In genomic region chr16:11712122-11712521, GRCh38 we compare ENCODE assay signal across 19 cellular contexts. TPM values are rescaled to one million over a fixed set of nuclear protein-coding genes. Genes with fewer than 3 reads are reported as not detected.
DNase-seq lines count a peak whose midpoint lies in the region; ATAC-seq and TF ChIP-seq lines count a peak whose summit lies in the region.
"Had no signal": no experiment of that assay in that cellular context is flagged by ENCODE, and none has a peak within 500 bp of the region (broad histone marks: within the 10 kb centered on the region; RNA-seq: fewer than 3 reads in every experiment).

No MANE protein-coding gene starts in this region.

- H3K27ac ChIP-seq in cardiac muscle cell (peak overlapping the region; percentile 27), heart left ventricle (peak overlapping the region in 1 of 12 donors; percentile 45), OCI-LY7 (ENCODE audit: low read depth, low read length, poor library complexity, severe bottlenecking) (peak overlapping the region; percentile 5), endodermal cell (ENCODE audit: low read depth, low read length) (no peak overlapping the region), Peyer's patch (no peak overlapping the region)

- 95 to 98% (median 96%) methylated on average over 3 of the region's 3 CpGs for WGBS in heart left ventricle, 4 donors
- 90 to 92% methylated on average over 2 to 3 of the region's 3 CpGs for WGBS in endodermal cell (ENCODE audit: insufficient coverage in 1 of 2, insufficient read length in 1 of 2), 2 experiments

- TF ChIP-seq CTCF in cardiac muscle cell (IDR thresholded peaks at IDR 0.05; ENCODE audit: low read depth, low read length) (no peak), heart left ventricle (IDR thresholded peaks at IDR 0.05) (no peak), OCI-LY7 (conservative IDR thresholded peaks at IDR 0.05; ENCODE audit: low read length) (no peak), endodermal cell (conservative IDR thresholded peaks at IDR 0.05) (no peak), Peyer's patch (IDR thresholded peaks at IDR 0.05) (no peak)

- no peaks in the 10 kb centered on the region for H3K27me3 Mint-ChIP-seq in endodermal cell (ENCODE audit: insufficient read depth)

- peaks cover 54% of the 10 kb centered on the region for H3K36me3 Mint-ChIP-seq in endodermal cell (ENCODE audit: low read depth)

- no peak overlapping the region for H3K4me2 ChIP-seq in OCI-LY7 (ENCODE audit: low read length)

- H3K4me1 Mint-ChIP-seq in endodermal cell: peaks cover 6% of the 10 kb centered on the region

- H3K36me3 ChIP-seq in cardiac muscle cell (peaks cover 6% of the 10 kb centered on the region), heart left ventricle (peaks cover 0 to 75% (median 63%) of the 10 kb centered on the region in 9 donors), OCI-LY7 (ENCODE audit: insufficient read depth, low read length) (peaks cover 72% of the 10 kb centered on the region), endodermal cell (ENCODE audit: control insufficient read depth, insufficient read depth, low read length) (peaks cover 65% of the 10 kb centered on the region), Peyer's patch (peaks cover 0 to 45% (median 0%) of the 10 kb centered on the region in 3 donors)

- intact Hi-C loops in heart left ventricle (cut with DNase I) (loop anchor here in 9 of 10 donors (2.0 to 10.0 kb wide), 10 partner anchors 35 to 747 kb away; partner anchors contain the start of gene SNN (in 1 of the 9)), OCI-LY7 (cut with micrococcal nuclease; ENCODE audit: unreplicated experiment) (no loop called here)

- H3K9me3 Mint-ChIP-seq in endodermal cell: no peaks in the 10 kb centered on the region
- H3K9me3 Mint-ChIP-seq: CD14-positive monocyte had no signal

- TF ChIP-seq POLR2A in heart left ventricle (IDR thresholded peaks at IDR 0.05) (no peak), Peyer's patch (IDR thresholded peaks at IDR 0.05) (no peak)

- H3K4me1 ChIP-seq in cardiac muscle cell (ENCODE audit: low read depth) (peaks cover 9% of the 10 kb centered on the region), heart left ventricle (peaks cover 0 to 22% (median 4%) of the 10 kb centered on the region in 12 donors), OCI-LY7 (ENCODE audit: insufficient read depth, low read length, poor library complexity, severe bottlenecking) (peaks cover 55% of the 10 kb centered on the region), endodermal cell (ENCODE audit: control insufficient read depth, insufficient read depth, low read length) (no peaks in the 10 kb centered on the region), Peyer's patch (peaks cover 0 to 6% (median 0%) of the 10 kb centered on the region in 4 donors)

- no peak overlapping the region for H3K9ac ChIP-seq in endodermal cell (ENCODE audit: extremely low read depth, low read length, poor library complexity, severe bottlenecking)

- H3K4me3 Mint-ChIP-seq in endodermal cell: no peak overlapping the region
- H3K4me3 Mint-ChIP-seq: CD14-positive monocyte had no signal

- H3K27me3 ChIP-seq in cardiac muscle cell (no peaks in the 10 kb centered on the region), heart left ventricle (no peaks in the 10 kb centered on the region), endodermal cell (ENCODE audit: control insufficient read depth, insufficient read depth, low read length, poor library complexity, severe bottlenecking) (no peaks in the 10 kb centered on the region), Peyer's patch (no peaks in the 10 kb centered on the region)

- DNase-seq in cardiac muscle cell (ENCODE audit: low read depth in 1 of 2, low spot score in 1 of 2): no peak
- DNase-seq in heart left ventricle: no peak
- no peak for DNase-seq in OCI-LY7 (ENCODE audit: low spot score)
- no peak for DNase-seq in endodermal cell
- no peak for DNase-seq in retina
- DNase-seq in NCI-H748 treated with DMSO at 0.1 percent for 48 hours (lab: John Stamatoyannopoulos, UW): no peak
- no peak for DNase-seq in Peyer's patch
- DNase-seq: GOT3, Kasumi-1, NCI-H1417, NCI-H1694 treated with DMSO at 0.1 percent for 48 hours, NCI-H2081 treated with DMSO at 0.1 percent for 48 hours, NCI-H2171 treated with DMSO at 0.1 percent for 48 hours, NCI-H524 treated with DMSO at 0.1 percent for 48 hours, PC-3, RPMI8226, SHP77 had no signal

- H3K9me3 ChIP-seq in cardiac muscle cell (ENCODE audit: low read depth) (no peaks in the 10 kb centered on the region), heart left ventricle (no peaks in the 10 kb centered on the region), OCI-LY7 (ENCODE audit: low read length) (no peaks in the 10 kb centered on the region), endodermal cell (ENCODE audit: control insufficient read depth, low read length) (no peaks in the 10 kb centered on the region), Peyer's patch (no peaks in the 10 kb centered on the region)

- POLR2A ChIA-PET in OCI-LY7 (lab: Charles Lee): interaction anchor here (0.6 to 2.8 kb wide), 6 partner anchors 22 to 360 kb away, joined by 3 to 14 read pairs (median 4); no protein-coding TSS in a partner anchor

- no peak overlapping the region for H2AFZ ChIP-seq in OCI-LY7 (ENCODE audit: low read length)

- no peak overlapping the region for H3K4me3 ChIP-seq in cardiac muscle cell
- H3K4me3 ChIP-seq in heart left ventricle: no peak overlapping the region
- no peak overlapping the region for H3K4me3 ChIP-seq in OCI-LY7 (ENCODE audit: low read depth, low read length, poor library complexity, severe bottlenecking)
- no peak overlapping the region for H3K4me3 ChIP-seq in endodermal cell (ENCODE audit: low read length)
- no peak overlapping the region for H3K4me3 ChIP-seq in Peyer's patch

- ATAC-seq in heart left ventricle: no peak
- ATAC-seq: HCT116, PC-3 had no signal

- no peaks in the 10 kb centered on the region for H3K9me2 ChIP-seq in OCI-LY7 (ENCODE audit: insufficient read depth, low read length)

- CTCF ChIA-PET in OCI-LY7 (lab: Charles Lee; ENCODE audit: unreplicated experiment): interaction anchor here (0.6 to 1.3 kb wide), 3 partner anchors 21 to 85 kb away, joined by 3 read pairs; partner anchors contain the start of gene ZC3H7A

- H3K79me2 ChIP-seq in OCI-LY7 (ENCODE audit: insufficient read depth, low read depth, low read length): peaks cover 9% of the 10 kb centered on the region; the same call in 1 of the 2 replicates

- no TSS peak for BruUV-seq in OCI-LY7 (replicated peaks; lab: Mats Ljungman, UMichigan)

- H4K20me1 ChIP-seq in OCI-LY7 (ENCODE audit: insufficient read depth, low read length): no peaks in the 10 kb centered on the region

- H3K27ac Mint-ChIP-seq in endodermal cell: peak overlapping the region; percentile 41

RNA-seq across cellular contexts. Expression of gene TXNDC11, which starts 30.5 kb away (rescaled TPM):
- total RNA-seq in cardiac muscle cell (43.0 and 46.6 TPM in 2 replicates), heart left ventricle (10 to 100 TPM; 18.9 to 29.3 (median 25.9) TPM), OCI-LY7 (2022) (88.6 and 96.7 TPM in 2 replicates), endodermal cell (10 to 100 TPM; 16.4 to 20.8 TPM), Peyer's patch (10 to 100 TPM; 69.3 to 89.4 (median 76.9) TPM)
- polyA plus RNA-seq in cardiac muscle cell (26.6 and 29.4 TPM in 2 replicates), heart left ventricle (10 to 100 TPM; 23.6 to 53.1 TPM)
- 79.8 and 96.0 TPM in 2 replicates for total RNA-seq in OCI-LY7 (2014; rRNA removed; shearing (Covaris generic))
- 13.2 TPM for polyA plus RNA-seq in endodermal cell (2013, experiment 1 of 2)
- polyA plus RNA-seq in endodermal cell (2013, experiment 2 of 2): 13.6 TPM

RNA-seq across cellular contexts. Expression of gene SNN, which starts 43.9 kb away (rescaled TPM):
- total RNA-seq in cardiac muscle cell (28.3 and 34.9 TPM in 2 replicates), heart left ventricle (10 to 100 TPM; 17.0 to 60.0 (median 36.4) TPM), OCI-LY7 (2022) (27.8 and 31.6 TPM in 2 replicates), endodermal cell (10 to 100 TPM; 28.9 to 35.1 TPM), Peyer's patch (1 to 10 TPM; 4.2 to 5.0 (median 4.5) TPM)
- polyA plus RNA-seq in cardiac muscle cell (35.3 and 41.8 TPM in 2 replicates), heart left ventricle (10 to 100 TPM; 12.5 to 38.4 TPM)
- total RNA-seq in OCI-LY7 (2014; rRNA removed; shearing (Covaris generic)): 28.3 and 31.8 TPM in 2 replicates
- 78.9 TPM for polyA plus RNA-seq in endodermal cell (2013, experiment 1 of 2)
- polyA plus RNA-seq in endodermal cell (2013, experiment 2 of 2): 66.8 TPM

Comparison
In these comparisons a context has a peak if more than half of its experiments do, and no peak if none do; other contexts are left out.
1. H3K27ac ChIP-seq: peak in cardiac muscle cell (single experiment) and OCI-LY7 (single experiment); none in endodermal cell (single experiment) and Peyer's patch (0 of 4).